In genomic region chr10:112565434-112566053, GRCh38 we compare ENCODE assay signal across 8 cellular contexts.
A peak's percentile ranks its signal among the peaks of the same experiment; 100 is the strongest.
DNase-seq lines count a peak whose midpoint lies in the region; ATAC-seq and TF ChIP-seq lines count a peak whose summit lies in the region.

No MANE protein-coding gene starts in this region.

- H4K20me1 ChIP-seq in smooth muscle cell (ENCODE audit: low read depth), result no peaks in the 10 kb centered on the region

- H3K9me3 Mint-ChIP-seq in activated T-helper 1 cell treated with anti-CD3 and anti-CD28 coated beads, Interleukin-12 subunit alpha, Interleukin-12 subunit beta, Interleukin-2, Interleukin-4 antibody, amounts not matched to agents 30 ng/mL and 10 ng/mL and 1 ng/mL, durations not matched to agents 14 hours and 24 hours and 36 hours, result no peaks in the 10 kb centered on the region

- H3K36me3 Mint-ChIP-seq in activated T-helper 1 cell treated with anti-CD3 and anti-CD28 coated beads, Interleukin-12 subunit alpha, Interleukin-12 subunit beta, Interleukin-2, Interleukin-4 antibody, amounts not matched to agents 30 ng/mL and 10 ng/mL and 1 ng/mL, durations not matched to agents 14 hours and 24 hours and 36 hours (ENCODE audit: low read depth), result no peaks in the 10 kb centered on the region

- no peak for ATAC-seq in HG03135 (IDR thresholded peaks at IDR 0.05; ENCODE audit: unreplicated experiment)

- H2AFZ ChIP-seq in smooth muscle cell (ENCODE audit: low read depth), result no peak overlapping the region

- H3K4me1 ChIP-seq in adrenal gland (replicated peaks in 1 of 2) (peaks cover 0 to 5% of the 10 kb centered on the region in 2 donors), right atrium auricular region (no peaks in the 10 kb centered on the region), smooth muscle cell (ENCODE audit: low read depth) (peaks cover 8% of the 10 kb centered on the region)

- intact Hi-C loops in adrenal gland (cut with DNase I), result no loop called here
- intact Hi-C loops in activated T-helper 1 cell treated with anti-CD3 and anti-CD28 coated beads, Interleukin-12 subunit alpha, Interleukin-12 subunit beta, Interleukin-2, Interleukin-4 antibody, amounts not matched to agents 30 ng/mL and 10 ng/mL and 1 ng/mL, durations not matched to agents 14 hours and 24 hours and 36 hours (cut with micrococcal nuclease), result loop anchor here (10.0 kb wide), 1 partner anchor 999 kb away; no protein-coding TSS in a partner anchor

- H3K36me3 ChIP-seq in adrenal gland (replicated peaks in 1 of 2) (no peaks in the 10 kb centered on the region), right atrium auricular region (no peaks in the 10 kb centered on the region), smooth muscle cell (ENCODE audit: low read depth) (no peaks in the 10 kb centered on the region)

- H3K4me3 ChIP-seq in adrenal gland, result no peak overlapping the region
- no peak overlapping the region for H3K4me3 ChIP-seq in right atrium auricular region
- no peak overlapping the region for H3K4me3 ChIP-seq in smooth muscle cell

- H3F3A ChIP-seq in smooth muscle cell (ENCODE audit: low read depth), result no peaks in the 10 kb centered on the region

- H3K27me3 ChIP-seq in adrenal gland (no peaks in the 10 kb centered on the region), right atrium auricular region (no peaks in the 10 kb centered on the region), smooth muscle cell (ENCODE audit: low read depth) (no peaks in the 10 kb centered on the region)

- no peak overlapping the region for H3K27ac Mint-ChIP-seq in activated T-helper 1 cell treated with anti-CD3 and anti-CD28 coated beads, Interleukin-12 subunit alpha, Interleukin-12 subunit beta, Interleukin-2, Interleukin-4 antibody, amounts not matched to agents 30 ng/mL and 10 ng/mL and 1 ng/mL, durations not matched to agents 14 hours and 24 hours and 36 hours

- H3K27me3 Mint-ChIP-seq in activated T-helper 1 cell treated with anti-CD3 and anti-CD28 coated beads, Interleukin-12 subunit alpha, Interleukin-12 subunit beta, Interleukin-2, Interleukin-4 antibody, amounts not matched to agents 30 ng/mL and 10 ng/mL and 1 ng/mL, durations not matched to agents 14 hours and 24 hours and 36 hours (ENCODE audit: insufficient read depth), result no peaks in the 10 kb centered on the region

- H3K27ac ChIP-seq in adrenal gland (no peak overlapping the region), right atrium auricular region (no peak overlapping the region), smooth muscle cell (ENCODE audit: low read depth) (no peak overlapping the region)

- 33 to 37% (median 35%) methylated on average over 4 of the region's 4 CpGs for WGBS in adrenal gland, 4 donors
- 18% methylated on average over 4 of the region's 4 CpGs for WGBS in smooth muscle cell (ENCODE audit: low lambda C conversion rate)

- peak; percentile 9 for DNase-seq in COR-L47 (lab: John Stamatoyannopoulos, UW)
- DNase-seq in HCEC 1CT, result peak; percentile 68
- peak; percentile 46 for DNase-seq in NCI-H2171 treated with DMSO at 0.1 percent for 48 hours (lab: John Stamatoyannopoulos, UW)
- peak; percentile 18 to 68 (median 55) for DNase-seq in adrenal gland
- no peak for DNase-seq in right atrium auricular region (ENCODE audit: low spot score)
- no peak for DNase-seq in smooth muscle cell (lab: John Stamatoyannopoulos, UW; ENCODE audit: unreplicated experiment)
- no peak for DNase-seq in activated T-helper 1 cell treated with anti-CD3 and anti-CD28 coated beads, Interleukin-12 subunit alpha, Interleukin-12 subunit beta, Interleukin-2, Interleukin-4 antibody, amounts not matched to agents 30 ng/mL and 10 ng/mL and 1 ng/mL, durations not matched to agents 14 hours and 24 hours and 36 hours (ENCODE audit: low spot score)

- no peak overlapping the region for H3K4me3 Mint-ChIP-seq in activated T-helper 1 cell treated with anti-CD3 and anti-CD28 coated beads, Interleukin-12 subunit alpha, Interleukin-12 subunit beta, Interleukin-2, Interleukin-4 antibody, amounts not matched to agents 30 ng/mL and 10 ng/mL and 1 ng/mL, durations not matched to agents 14 hours and 24 hours and 36 hours

- TF ChIP-seq CTCF in adrenal gland (IDR thresholded peaks at IDR 0.05) (peak; percentile 64 to 84 (median 76)), right atrium auricular region (IDR thresholded peaks at IDR 0.05) (peak; percentile 45 to 71), smooth muscle cell (IDR thresholded peaks at IDR 0.05; ENCODE audit: borderline replicate concordance, insufficient read depth, poor library complexity, severe bottlenecking) (peak; percentile 77)

- no peak overlapping the region for H3K4me2 ChIP-seq in smooth muscle cell

- H3K79me2 ChIP-seq in smooth muscle cell (ENCODE audit: low read depth), result no peaks in the 10 kb centered on the region

- H3K9ac ChIP-seq in smooth muscle cell (ENCODE audit: low read depth), result no peak overlapping the region

- no peaks in the 10 kb centered on the region for H3K4me1 Mint-ChIP-seq in activated T-helper 1 cell treated with anti-CD3 and anti-CD28 coated beads, Interleukin-12 subunit alpha, Interleukin-12 subunit beta, Interleukin-2, Interleukin-4 antibody, amounts not matched to agents 30 ng/mL and 10 ng/mL and 1 ng/mL, durations not matched to agents 14 hours and 24 hours and 36 hours (ENCODE audit: low read depth)

- H3K9me3 ChIP-seq in adrenal gland (replicated peaks in 1 of 3) (no peaks in the 10 kb centered on the region), right atrium auricular region (no peaks in the 10 kb centered on the region), smooth muscle cell (replicated peaks; ENCODE audit: low read depth) (no peaks in the 10 kb centered on the region)

- TF ChIP-seq POLR2A in adrenal gland (IDR thresholded peaks at IDR 0.05), result no peak

Comparison
In these comparisons a context has a peak if more than half of its experiments do, and no peak if none do; other contexts are left out.
1. DNase-seq: peak in COR-L47 (single experiment), HCEC 1CT (single experiment), NCI-H2171 treated with DMSO at 0.1 percent for 48 hours (single experiment) and adrenal gland (7 of 7); none in right atrium auricular region (single experiment), smooth muscle cell (single experiment) and activated T-helper 1 cell treated with anti-CD3 and anti-CD28 coated beads, Interleukin-12 subunit alpha, Interleukin-12 subunit beta, Interleukin-2, Interleukin-4 antibody, amounts not matched to agents 30 ng/mL and 10 ng/mL and 1 ng/mL, durations not matched to agents 14 hours and 24 hours and 36 hours (single experiment).
2. Peak in every context shown above with its lines, with median percentiles within 50 percentile points of each other: CTCF ChIP-seq.